In the genomic region with DNA sequence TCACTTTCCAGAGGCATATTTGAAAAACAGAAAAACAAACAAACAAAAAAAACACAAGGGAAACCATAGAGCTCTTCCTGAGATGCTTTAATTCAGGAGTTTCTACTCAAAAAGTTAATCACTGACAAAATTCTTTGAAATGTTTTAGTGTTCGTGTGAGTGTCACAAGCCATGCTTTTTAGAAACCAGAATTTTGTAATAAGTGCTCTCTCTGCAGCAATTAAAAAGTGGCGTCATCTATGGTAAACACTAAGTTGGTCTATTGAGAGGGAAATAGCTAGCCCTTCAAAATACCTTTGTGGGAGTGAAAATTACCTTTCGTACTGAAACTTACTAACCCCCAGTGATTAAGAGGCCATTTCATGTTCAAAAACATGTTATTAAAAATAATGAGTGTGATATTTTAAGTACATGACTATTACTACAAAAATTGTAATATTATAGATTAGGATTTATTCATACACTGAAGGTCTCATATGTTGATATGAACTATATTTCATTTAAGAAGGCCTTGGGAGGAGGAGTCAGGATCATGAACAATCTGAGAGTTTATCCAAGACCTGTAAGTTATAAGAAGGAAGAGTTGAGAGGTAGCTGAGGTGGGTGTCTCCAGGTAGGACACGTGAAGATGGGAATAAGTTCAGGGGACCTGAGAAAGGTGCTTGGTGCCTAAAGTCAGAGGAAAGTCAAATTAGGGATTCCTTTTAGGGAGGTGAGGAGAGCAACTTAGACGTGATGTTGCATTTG, we compare ENCODE assay signal across 14 cellular contexts.
DNase-seq lines count a peak whose midpoint lies in the region; ATAC-seq and TF ChIP-seq lines count a peak whose summit lies in the region.
"Had no signal": no experiment of that assay in that cellular context is flagged by ENCODE, and none has a peak within 500 bp of the region (broad histone marks: within the 10 kb centered on the region; RNA-seq: fewer than 3 reads in every experiment).

No MANE protein-coding gene starts in this region.

- H3K27ac ChIP-seq in H9 (ENCODE audit: insufficient read length, low read depth, low read length): no peak overlapping the region
- H3K27ac ChIP-seq: BLaER1 treated with 17β-estradiol and CSF1 and Interleukin-3, amounts not matched to agents 10 nM and 100 nM; GM23248 had no signal

- no peak overlapping the region for H3K56ac ChIP-seq in H9 (ENCODE audit: insufficient read length, low read depth, low read length)

- no peak overlapping the region for H4K8ac ChIP-seq in H9 (replicated peaks; ENCODE audit: insufficient read length, low read depth, low read length)

- no peak overlapping the region for H3K14ac ChIP-seq in H9 (ENCODE audit: insufficient read depth, low read length)

- H3K4me1 Mint-ChIP-seq in H9 (peaks cover 12 to 18% of the 10 kb centered on the region in 2 experiments; a peak in 3 of 4 replicates), nephron (peaks cover 56% of the 10 kb centered on the region)
- H3K4me1 Mint-ChIP-seq: CD4-positive, CD25-positive, alpha-beta regulatory T cell had no signal

- no peak for ATAC-seq in HG02870 (IDR thresholded peaks at IDR 0.05; ENCODE audit: unreplicated experiment)
- ATAC-seq: GM12878 had no signal

- H3K79me1 ChIP-seq in H9 (ENCODE audit: insufficient read depth, low read depth, low read length, poor library complexity, severe bottlenecking): no peaks in the 10 kb centered on the region

- no peaks in the 10 kb centered on the region for H3K23me2 ChIP-seq in H9 (ENCODE audit: insufficient read length, low read depth, low read length, poor library complexity, severe bottlenecking)

- TF ChIP-seq CTCF in H9 (conservative IDR thresholded peaks at IDR 0.05): no peak
- TF ChIP-seq CTCF in nephron (IDR thresholded peaks at IDR 0.05; ENCODE audit: unreplicated experiment in 3 of 3): no peak

- H3K79me2 ChIP-seq in H9 (ENCODE audit: insufficient read depth, low read length): no peaks in the 10 kb centered on the region

- DNase-seq in H9: no peak
- DNase-seq in A172 (ENCODE audit: low spot score): no peak
- no peak for DNase-seq in MG63
- no peak for DNase-seq in activated CD4-positive, alpha-beta T cell treated with anti-CD3 and anti-CD28 coated beads for 4 hours
- DNase-seq: CD4-positive, CD25-positive, alpha-beta regulatory T cell; DMS 273 treated with DMSO at 0.1 percent for 48 hours; DMS79; GM23248 had no signal

- no peak overlapping the region for H2AK5ac ChIP-seq in H9 (ENCODE audit: insufficient read length, low read length)

- H3K18ac ChIP-seq in H9 (ENCODE audit: insufficient read length, low read depth, low read length): no peak overlapping the region

- no peak overlapping the region for H3K23ac ChIP-seq in H9 (ENCODE audit: insufficient read length, low read depth, low read length)

- no peak overlapping the region for H3K4me3 Mint-ChIP-seq in H9
- H3K4me3 Mint-ChIP-seq in nephron: no peak overlapping the region
- H3K4me3 Mint-ChIP-seq: CD4-positive, CD25-positive, alpha-beta regulatory T cell had no signal

- H2AFZ ChIP-seq in H9 (ENCODE audit: low read length): no peak overlapping the region
- H2AFZ ChIP-seq: GM23248 had no signal

- H3K4ac ChIP-seq in H9 (ENCODE audit: low read depth, low read length): no peak overlapping the region

- no peaks in the 10 kb centered on the region for H3K27me3 Mint-ChIP-seq in H9 (ENCODE audit: low read depth)
- H3K27me3 Mint-ChIP-seq in nephron (ENCODE audit: low read depth): no peaks in the 10 kb centered on the region
- H3K27me3 Mint-ChIP-seq: CD4-positive, CD25-positive, alpha-beta regulatory T cell; IgD-negative memory B cell had no signal

- no peaks in the 10 kb centered on the region for H3K9me3 Mint-ChIP-seq in H9
- H3K9me3 Mint-ChIP-seq in nephron: no peaks in the 10 kb centered on the region
- H3K9me3 Mint-ChIP-seq: IgD-negative memory B cell had no signal

- H3K27me3 ChIP-seq in H9 (ENCODE audit: insufficient read depth, low read length) (no peaks in the 10 kb centered on the region), endocrine pancreas (ENCODE audit: control insufficient read depth, insufficient read depth, low read length) (no peaks in the 10 kb centered on the region), MG63 (no peaks in the 10 kb centered on the region)
- H3K27me3 ChIP-seq: BLaER1 treated with 17β-estradiol and CSF1 and Interleukin-3, amounts not matched to agents 10 nM and 100 nM had no signal

- H3K36me3 Mint-ChIP-seq in H9 (ENCODE audit: insufficient read depth in 1 of 3, low read depth in 3 of 3) (no peaks in the 10 kb centered on the region), nephron (ENCODE audit: low read depth) (no peaks in the 10 kb centered on the region)
- H3K36me3 Mint-ChIP-seq: CD4-positive, CD25-positive, alpha-beta regulatory T cell; IgD-negative memory B cell had no signal

- no peak overlapping the region for H2BK15ac ChIP-seq in H9 (ENCODE audit: low read depth, low read length)

- H3K4me2 ChIP-seq in H9 (ENCODE audit: insufficient read depth, insufficient read length, low read length): no peak overlapping the region
- H3K4me2 ChIP-seq: BLaER1 treated with 17β-estradiol and CSF1 and Interleukin-3, amounts not matched to agents 10 nM and 100 nM had no signal

- H2BK12ac ChIP-seq in H9 (ENCODE audit: insufficient read length, low read depth, low read length): no peak overlapping the region

- no peak overlapping the region for H3K9ac ChIP-seq in H9 (ENCODE audit: extremely low read depth, insufficient read length, low read length)
- no peak overlapping the region for H3K9ac ChIP-seq in endocrine pancreas (ENCODE audit: control insufficient read depth, insufficient read depth, low read length)
- H3K9ac ChIP-seq: BLaER1 treated with 17β-estradiol and CSF1 and Interleukin-3, amounts not matched to agents 10 nM and 100 nM; GM23248 had no signal

- H4K91ac ChIP-seq in H9 (ENCODE audit: insufficient read length, low read depth, low read length): no peak overlapping the region

- H3K4me1 ChIP-seq in H9 (ENCODE audit: insufficient read depth, low read length) (no peaks in the 10 kb centered on the region), endocrine pancreas (ENCODE audit: control insufficient read depth, insufficient read depth, low read length) (peaks cover 22% of the 10 kb centered on the region)
- H3K4me1 ChIP-seq: BLaER1 treated with 17β-estradiol and CSF1 and Interleukin-3, amounts not matched to agents 10 nM and 100 nM had no signal

- H4K5ac ChIP-seq in H9 (ENCODE audit: insufficient read length, low read depth, low read length): no peak overlapping the region

- H3K27ac Mint-ChIP-seq in H9 (peak overlapping the region in 2 of 3 experiments; percentile 14 to 71; a peak in 4 of 7 replicates), nephron (peak overlapping the region in 2 of 3 experiments; percentile 16 to 27)
- H3K27ac Mint-ChIP-seq: CD4-positive, CD25-positive, alpha-beta regulatory T cell; IgD-negative memory B cell had no signal

- H2BK5ac ChIP-seq in H9 (ENCODE audit: insufficient read length, low read length): no peak overlapping the region

- no CpG with 5 or more reads among the region's 5 CpGs for WGBS in H9 (ENCODE audit: extremely low coverage, insufficient read length, low lambda C conversion rate)

- H3K4me3 ChIP-seq in endocrine pancreas (ENCODE audit: control insufficient read depth, insufficient read depth, low read length) (peak overlapping the region; percentile 24), MG63 (no peak overlapping the region)
- H3K4me3 ChIP-seq: BLaER1 treated with 17β-estradiol and CSF1 and Interleukin-3, amounts not matched to agents 10 nM and 100 nM; GM12878; GM23248 had no signal

- H2BK120ac ChIP-seq in H9 (ENCODE audit: low read depth, low read length, poor library complexity, severe bottlenecking): no peak overlapping the region

- H3K36me3 ChIP-seq in endocrine pancreas (ENCODE audit: control insufficient read depth, insufficient read depth, low read length): no peaks in the 10 kb centered on the region
- H3K36me3 ChIP-seq in MG63: no peaks in the 10 kb centered on the region
- H3K36me3 ChIP-seq: BLaER1 treated with 17β-estradiol and CSF1 and Interleukin-3, amounts not matched to agents 10 nM and 100 nM had no signal

- no peak overlapping the region for H3T11ph ChIP-seq in H9 (ENCODE audit: low read length)

- H4K20me1 ChIP-seq in H9 (ENCODE audit: control insufficient read depth, insufficient read depth, insufficient read length): no peaks in the 10 kb centered on the region
- H4K20me1 ChIP-seq: BLaER1 treated with 17β-estradiol and CSF1 and Interleukin-3, amounts not matched to agents 10 nM and 100 nM had no signal

- H3K9me3 ChIP-seq in H9 (ENCODE audit: control insufficient read depth, low read depth, low read length) (no peaks in the 10 kb centered on the region), endocrine pancreas (ENCODE audit: control insufficient read depth, low read length) (no peaks in the 10 kb centered on the region), MG63 (no peaks in the 10 kb centered on the region)
- H3K9me3 ChIP-seq: BLaER1 treated with 17β-estradiol and CSF1 and Interleukin-3, amounts not matched to agents 10 nM and 100 nM had no signal

- no peak overlapping the region for H2BK20ac ChIP-seq in H9 (ENCODE audit: low read depth, low read length, poor library complexity, severe bottlenecking)
